ENCODE assay signal across 7 cellular contexts in genomic region chr3:43533009-43533408, GRCh38.
"Had no signal": no experiment of that assay in that cellular context is flagged by ENCODE, and none has a peak within 500 bp of the region (broad histone marks: within the 10 kb centered on the region; RNA-seq: fewer than 3 reads in every experiment).

No MANE protein-coding gene starts in this region.

- ATAC-seq: GM23338 had no signal

- H3K4me2 ChIP-seq: GM23338 had no signal

- DNase-seq: H9, HCEC 1CT, KBM-7 had no signal

- H2AFZ ChIP-seq: GM23338 had no signal

- FAIRE-seq: H1, H54, HTR-8/SVneo had no signal

- H3K4me3 ChIP-seq: GM23338 had no signal
